16 cellular contexts compared by ENCODE assay signal in the genomic region with DNA sequence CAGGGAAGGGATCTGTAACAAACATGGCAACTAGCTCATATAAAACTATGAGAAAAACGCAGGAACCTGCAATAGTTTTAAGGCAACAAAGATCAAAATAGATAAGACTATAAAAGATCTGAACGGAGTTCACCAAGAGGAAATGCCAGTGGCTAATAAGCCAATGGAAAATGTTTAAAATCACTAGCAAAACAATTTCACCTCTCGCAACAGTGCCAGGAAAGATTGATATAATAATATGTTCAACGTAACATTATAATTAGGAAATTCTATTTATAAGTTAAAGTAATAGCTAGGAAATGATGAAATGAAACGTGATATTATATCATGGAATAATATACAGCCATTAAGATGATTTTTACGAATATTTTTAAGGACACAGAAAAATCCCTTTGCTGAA. TPM values are rescaled to one million over a fixed set of nuclear protein-coding genes. Genes with fewer than 3 reads are reported as not detected.
DNase-seq lines count a peak whose midpoint lies in the region; ATAC-seq and TF ChIP-seq lines count a peak whose summit lies in the region.
"Had no signal": no experiment of that assay in that cellular context is flagged by ENCODE, and none has a peak within 500 bp of the region (broad histone marks: within the 10 kb centered on the region; RNA-seq: fewer than 3 reads in every experiment).

No MANE protein-coding gene starts in this region.

- no peaks in the 10 kb centered on the region for H3K27me3 ChIP-seq in OCI-LY3 (ENCODE audit: low read depth, low read length)
- H3K27me3 ChIP-seq in endodermal cell (ENCODE audit: control insufficient read depth, insufficient read depth, low read length, poor library complexity, severe bottlenecking), result no peaks in the 10 kb centered on the region
- H3K27me3 ChIP-seq: BLaER1 treated with 17β-estradiol and CSF1 and Interleukin-3, amounts not matched to agents 10 nM and 100 nM had no signal

- DNase-seq in activated naive CD4-positive, alpha-beta T cell treated with anti-CD3 and anti-CD28 coated beads for 36 hours, result no peak
- no peak for DNase-seq in activated naive CD4-positive, alpha-beta T cell treated with anti-CD3 and anti-CD28 coated beads, Interleukin-2, amount 50 U/mL, for 16 hours
- no peak for DNase-seq in central memory CD8-positive, alpha-beta T cell (ENCODE audit: low spot score in 2 of 2)
- DNase-seq in iris pigment epithelial cell (ENCODE audit: low read depth), result peak; percentile 23
- DNase-seq in endodermal cell, result no peak
- no peak for DNase-seq in DMS153 (lab: John Stamatoyannopoulos, UW)
- no peak for DNase-seq in RWPE1 (ENCODE audit: low spot score)
- DNase-seq: ACHN; Calu3; CD4-positive, CD25-positive, alpha-beta regulatory T cell; DMS 273 treated with DMSO at 0.1 percent for 48 hours; DMS79 treated with DMSO at 0.1 percent for 48 hours; GF-D8 had no signal

- H3K4me1 ChIP-seq in OCI-LY3 (ENCODE audit: low read length) (peaks cover 30% of the 10 kb centered on the region), endodermal cell (ENCODE audit: control insufficient read depth, insufficient read depth, low read length) (peaks cover 3% of the 10 kb centered on the region)

- POLR2A ChIA-PET in RWPE1 (lab: Yijun Ruan, JAX; ENCODE audit: low non-redundant PET), result no interaction called here

- peak overlapping the region; percentile 88 for H3K4me2 ChIP-seq in OCI-LY3 (ENCODE audit: low read length)

- intact Hi-C loops in activated naive CD4-positive, alpha-beta T cell treated with anti-CD3 and anti-CD28 coated beads for 36 hours (cut with micrococcal nuclease), result loop anchor here (1.0 kb wide), 1 partner anchor 10 kb away; no protein-coding TSS in a partner anchor

- H3K79me2 ChIP-seq in OCI-LY3 (ENCODE audit: low read length), result peaks cover 3% of the 10 kb centered on the region; the same call in 1 of the 2 replicates

- CTCF ChIA-PET in activated naive CD4-positive, alpha-beta T cell treated with anti-CD3 and anti-CD28 coated beads for 36 hours (lab: Charles Lee), result interaction anchor here (0.6 kb wide), 1 partner anchor 1679 kb away, joined by 3 read pairs; no protein-coding TSS in a partner anchor
- CTCF ChIA-PET in RWPE1 (lab: Yijun Ruan, JAX), result interaction anchor here (0.7 kb wide), 1 partner anchor 251 kb away, joined by 3 read pairs; no protein-coding TSS in a partner anchor

- peaks cover 2% of the 10 kb centered on the region for H3K36me3 ChIP-seq in OCI-LY3 (replicated peaks; ENCODE audit: low read depth, low read length)
- H3K36me3 ChIP-seq in endodermal cell (ENCODE audit: control insufficient read depth, insufficient read depth, low read length), result peaks cover 7% of the 10 kb centered on the region

- no peaks in the 10 kb centered on the region for H3K9me3 Mint-ChIP-seq in activated naive CD4-positive, alpha-beta T cell treated with anti-CD3 and anti-CD28 coated beads for 36 hours
- H3K9me3 Mint-ChIP-seq in central memory CD8-positive, alpha-beta T cell, result no peaks in the 10 kb centered on the region
- H3K9me3 Mint-ChIP-seq in endodermal cell, result no peaks in the 10 kb centered on the region
- H3K9me3 Mint-ChIP-seq: CD4-positive, CD25-positive, alpha-beta regulatory T cell; IgD-negative memory B cell had no signal

- no peak for ATAC-seq in central memory CD8-positive, alpha-beta T cell (replicated peaks; ENCODE audit: extremely low read depth, poor library complexity, severe bottlenecking)

- H3K4me3 ChIP-seq in OCI-LY3 (ENCODE audit: low read length) (peak overlapping the region; percentile 62), endodermal cell (ENCODE audit: low read length) (no peak overlapping the region)
- H3K4me3 ChIP-seq: BLaER1 treated with 17β-estradiol and CSF1 and Interleukin-3, amounts not matched to agents 10 nM and 100 nM had no signal

- peak overlapping the region; percentile 39; the same call in 1 of the 2 replicates for H3K9ac ChIP-seq in OCI-LY3 (ENCODE audit: low read length)
- H3K9ac ChIP-seq in endodermal cell (ENCODE audit: extremely low read depth, low read length, poor library complexity, severe bottlenecking), result no peak overlapping the region
- H3K9ac ChIP-seq: BLaER1 treated with 17β-estradiol and CSF1 and Interleukin-3, amounts not matched to agents 10 nM and 100 nM had no signal

- H2AFZ ChIP-seq in OCI-LY3 (ENCODE audit: low read depth, low read length), result no peak overlapping the region

- 95 to 100% methylated on average over 3 to 4 of the region's 6 CpGs for WGBS in endodermal cell (ENCODE audit: insufficient coverage in 1 of 2, insufficient read length in 1 of 2), 2 experiments

- peak overlapping the region; percentile 10 for H3K27ac Mint-ChIP-seq in activated naive CD4-positive, alpha-beta T cell treated with anti-CD3 and anti-CD28 coated beads for 36 hours
- peak overlapping the region; percentile 22 for H3K27ac Mint-ChIP-seq in central memory CD8-positive, alpha-beta T cell (ENCODE audit: low read depth)
- H3K27ac Mint-ChIP-seq in endodermal cell, result no peak overlapping the region
- H3K27ac Mint-ChIP-seq: IgD-negative memory B cell had no signal

- H3K36me3 Mint-ChIP-seq in activated naive CD4-positive, alpha-beta T cell treated with anti-CD3 and anti-CD28 coated beads for 36 hours (ENCODE audit: low read depth), result no peaks in the 10 kb centered on the region
- no peaks in the 10 kb centered on the region for H3K36me3 Mint-ChIP-seq in central memory CD8-positive, alpha-beta T cell (ENCODE audit: insufficient read depth)
- H3K36me3 Mint-ChIP-seq in endodermal cell (ENCODE audit: low read depth), result peaks cover 16% of the 10 kb centered on the region
- H3K36me3 Mint-ChIP-seq: CD4-positive, CD25-positive, alpha-beta regulatory T cell; IgD-negative memory B cell had no signal

- no peaks in the 10 kb centered on the region for H4K20me1 ChIP-seq in OCI-LY3 (ENCODE audit: insufficient read depth, low read length)

- H3K27me3 Mint-ChIP-seq in activated naive CD4-positive, alpha-beta T cell treated with anti-CD3 and anti-CD28 coated beads for 36 hours (ENCODE audit: low read depth), result peaks cover 11% of the 10 kb centered on the region
- H3K27me3 Mint-ChIP-seq in central memory CD8-positive, alpha-beta T cell, result peaks cover 24% of the 10 kb centered on the region
- H3K27me3 Mint-ChIP-seq in endodermal cell (ENCODE audit: insufficient read depth), result no peaks in the 10 kb centered on the region

- H3K27ac ChIP-seq in OCI-LY3 (ENCODE audit: low read length), result peak overlapping the region; percentile 41; the same call in 1 of the 2 replicates
- no peak overlapping the region for H3K27ac ChIP-seq in endodermal cell (ENCODE audit: low read depth, low read length)
- no peak overlapping the region for H3K27ac ChIP-seq in RWPE1
- H3K27ac ChIP-seq: BLaER1 treated with 17β-estradiol and CSF1 and Interleukin-3, amounts not matched to agents 10 nM and 100 nM had no signal

- H3K4me3 Mint-ChIP-seq in activated naive CD4-positive, alpha-beta T cell treated with anti-CD3 and anti-CD28 coated beads for 36 hours, result no peak overlapping the region
- H3K4me3 Mint-ChIP-seq in central memory CD8-positive, alpha-beta T cell, result no peak overlapping the region
- H3K4me3 Mint-ChIP-seq in endodermal cell, result no peak overlapping the region
- H3K4me3 Mint-ChIP-seq: IgD-negative memory B cell had no signal

- H3K9me3 ChIP-seq in OCI-LY3 (ENCODE audit: insufficient read depth, low read length) (no peaks in the 10 kb centered on the region), endodermal cell (ENCODE audit: control insufficient read depth, low read length) (no peaks in the 10 kb centered on the region)
- H3K9me3 ChIP-seq: BLaER1 treated with 17β-estradiol and CSF1 and Interleukin-3, amounts not matched to agents 10 nM and 100 nM had no signal

- H3K4me1 Mint-ChIP-seq in activated naive CD4-positive, alpha-beta T cell treated with anti-CD3 and anti-CD28 coated beads for 36 hours (ENCODE audit: low read depth), result peaks cover 10% of the 10 kb centered on the region
- H3K4me1 Mint-ChIP-seq in central memory CD8-positive, alpha-beta T cell, result no peaks in the 10 kb centered on the region
- H3K4me1 Mint-ChIP-seq in endodermal cell, result peaks cover 11% of the 10 kb centered on the region
- H3K4me1 Mint-ChIP-seq: IgD-negative memory B cell had no signal

- TF ChIP-seq CTCF in OCI-LY3 (IDR thresholded peaks at IDR 0.05; ENCODE audit: low read depth, low read length) (no peak), endodermal cell (conservative IDR thresholded peaks at IDR 0.05) (no peak), RWPE1 (conservative IDR thresholded peaks at IDR 0.05; ENCODE audit: low read depth) (no peak)

RNA-seq across cellular contexts. Expression of a gene that starts 16.0 kb away (rescaled TPM):
- 1 to 10 TPM; 4.1 to 5.5 TPM for total RNA-seq in activated naive CD4-positive, alpha-beta T cell treated with anti-CD3 and anti-CD28 coated beads for 36 hours
- 100 to 1,000 TPM; 103 to 165 TPM for total RNA-seq in endodermal cell
- polyA plus RNA-seq in endodermal cell (2013, experiment 1 of 2), result 133 TPM
- 140 TPM for polyA plus RNA-seq in endodermal cell (2013, experiment 2 of 2)

Comparison
In these comparisons a context has a peak if more than half of its experiments do, and no peak if none do; other contexts are left out.
1. RNA of a gene that starts 16.0 kb away (total RNA-seq): 103 to 165 TPM in endodermal cell; 4.1 to 5.5 TPM in activated naive CD4-positive, alpha-beta T cell treated with anti-CD3 and anti-CD28 coated beads for 36 hours; every median in the first group is over 10 times any median in the second.